Comparison of ENCODE assay signal across 8 cellular contexts in genomic region chr16:67480833-67481560, GRCh38. TPM values are rescaled to one million over a fixed set of nuclear protein-coding genes. Genes with fewer than 3 reads are reported as not detected.
DNase-seq lines count a peak whose midpoint lies in the region; ATAC-seq, FAIRE-seq and TF ChIP-seq lines count a peak whose summit lies in the region.

Gene ATP6V0D1 (minus strand): TSS chr16:67481157. CDS start chr16:67481086, 71 bp downstream.

- H3K27ac ChIP-seq in OCI-LY3 (ENCODE audit: low read length) (peak within 1 kb of the TSS; percentile 82), endothelial cell of umbilical vein (ENCODE audit: insufficient read depth, low read depth, low read length) (peak within 1 kb of the TSS; percentile 73)

- peak; percentile 97 for FAIRE-seq in endothelial cell of umbilical vein (lab: Jason Lieb, UNC)

- dilution Hi-C loops in endothelial cell of umbilical vein (cut with MboI; ENCODE audit: extremely low pct_ligation_motif_present, low sequenced_read_pairs), result no loop called here

- intact Hi-C loops in endothelial cell of umbilical vein (cut with micrococcal nuclease), result loop anchor here (1.0 kb wide), 2 partner anchors 13 to 33 kb away; no protein-coding TSS in a partner anchor

- CTCF ChIA-PET in endothelial cell of umbilical vein (lab: Charles Lee), result interaction anchor here (0.6 to 6.1 kb wide), 18 partner anchors 10 to 325 kb away, joined by 3 to 133 read pairs (median 5); partner anchors contain the start of genes RANBP10, RIPOR1 and TSNAXIP1

- DNase-seq in DMS 273 treated with DMSO at 0.1 percent for 48 hours (lab: John Stamatoyannopoulos, UW), result peak; percentile 90
- peak; percentile 95 for DNase-seq in HuH-7.5 (ENCODE audit: low spot score)
- peak; percentile 98 for DNase-seq in activated T-cell treated with anti-CD3 and anti-CD28 coated beads for 1 hour (ENCODE audit: low read depth)
- DNase-seq in endothelial cell of umbilical vein (ENCODE audit: low read depth, low spot score), result peak; percentile 99
- peak; percentile 97 for DNase-seq in middle frontal gyrus (ENCODE audit: extremely low spot score, low spot score)
- DNase-seq in stimulated activated CD8-positive, alpha-beta memory T cell treated with anti-CD3 and anti-CD28 coated beads, Interleukin-2, amount 100 ng/mL, for 48 hours (ENCODE audit: low read depth in 2 of 2), result peak; percentile 98 to 99

- POLR2A ChIA-PET in endothelial cell of umbilical vein (lab: Charles Lee), result interaction anchor here (0.7 kb wide), 1 partner anchor 53 kb away, joined by 3 read pairs; no protein-coding TSS in a partner anchor

- no peaks in the 10 kb centered on the region for H3K27me3 ChIP-seq in OCI-LY3 (ENCODE audit: low read depth, low read length)
- H3K27me3 ChIP-seq in endothelial cell of umbilical vein (ENCODE audit: control insufficient read depth in 2 of 2, insufficient read depth in 2 of 2, low read length in 2 of 2), result no peaks in the 10 kb centered on the region

- TF ChIP-seq CTCF in OCI-LY3 (IDR thresholded peaks at IDR 0.05; ENCODE audit: low read depth, low read length) (peak; percentile 71), endothelial cell of umbilical vein (IDR thresholded peaks at IDR 0.05; ENCODE audit: extremely low read depth in 1 of 2, insufficient read depth in 1 of 2, low read depth in 1 of 2, low read length in 2 of 2) (peak; percentile 96)

- H3K4me2 ChIP-seq in OCI-LY3 (ENCODE audit: low read length), result peak within 1 kb of the TSS; percentile 100
- H3K4me2 ChIP-seq in endothelial cell of umbilical vein (ENCODE audit: insufficient read depth, low read length), result peak within 1 kb of the TSS; percentile 90

- peak within 1 kb of the TSS; percentile 99 for H3K4me3 ChIP-seq in OCI-LY3 (ENCODE audit: low read length)
- peak within 1 kb of the TSS; percentile 69 to 80 (median 77) for H3K4me3 ChIP-seq in endothelial cell of umbilical vein (replicated peaks in 1 of 3; ENCODE audit: insufficient read depth in 1 of 3, low read depth in 1 of 3, low read length in 3 of 3)

- H3K9ac ChIP-seq in OCI-LY3 (ENCODE audit: low read length) (peak within 1 kb of the TSS; percentile 92), endothelial cell of umbilical vein (replicated peaks; ENCODE audit: extremely low read depth, insufficient read depth, low read length) (peak within 1 kb of the TSS; percentile 87)

- H3K36me3 ChIP-seq in OCI-LY3 (replicated peaks; ENCODE audit: low read depth, low read length), result peaks cover 13% of the 10 kb centered on the region
- no peaks in the 10 kb centered on the region for H3K36me3 ChIP-seq in endothelial cell of umbilical vein (ENCODE audit: control insufficient read depth in 2 of 2, extremely low read depth in 1 of 2, insufficient read depth in 2 of 2, low read length in 2 of 2)

- H4K20me1 ChIP-seq in OCI-LY3 (ENCODE audit: insufficient read depth, low read length) (peaks cover 6% of the 10 kb centered on the region; the same call in 1 of the 2 replicates), endothelial cell of umbilical vein (replicated peaks; ENCODE audit: control insufficient read depth, extremely low read depth, insufficient read depth, low read length) (peaks cover 2% of the 10 kb centered on the region)

- no TSS peak for BruUV-seq in endothelial cell of umbilical vein (replicated peaks; lab: Mats Ljungman, UMichigan)

- peaks cover 55% of the 10 kb centered on the region for H3K79me2 ChIP-seq in OCI-LY3 (ENCODE audit: low read length)
- H3K79me2 ChIP-seq in endothelial cell of umbilical vein (ENCODE audit: control insufficient read depth, insufficient read depth, low read length), result peaks cover 24% of the 10 kb centered on the region

- no peaks in the 10 kb centered on the region for H3K9me1 ChIP-seq in endothelial cell of umbilical vein (replicated peaks; ENCODE audit: control insufficient read depth, extremely low read depth, insufficient read depth, low read length)

- H2AFZ ChIP-seq in OCI-LY3 (ENCODE audit: low read depth, low read length), result peak within 1 kb of the TSS; percentile 73
- peak within 1 kb of the TSS; percentile 83 for H2AFZ ChIP-seq in endothelial cell of umbilical vein (ENCODE audit: low read depth, low read length)

- H3K9me3 ChIP-seq in OCI-LY3 (ENCODE audit: insufficient read depth, low read length) (no peaks in the 10 kb centered on the region), endothelial cell of umbilical vein (replicated peaks; ENCODE audit: control insufficient read depth, insufficient read depth, low read length) (no peaks in the 10 kb centered on the region)

- peak; percentile 84 for ATAC-seq in GM21526 (IDR thresholded peaks at IDR 0.05; ENCODE audit: low FRiP score, unreplicated experiment)

- H3K4me1 ChIP-seq in OCI-LY3 (ENCODE audit: low read length) (peaks cover 14% of the 10 kb centered on the region), endothelial cell of umbilical vein (ENCODE audit: control insufficient read depth, extremely low read depth, insufficient read depth, low read length) (peaks cover 22% of the 10 kb centered on the region)

- peak; percentile 74 for TF ChIP-seq POLR2A in endothelial cell of umbilical vein (IDR thresholded peaks at IDR 0.05; ENCODE audit: low read depth, low read length)

TF ChIP-seq in endothelial cell of umbilical vein, 7 proteins besides CTCF, POLR2A, EP300 and RAD21:
- TF ChIP-seq FOS (IDR thresholded peaks at IDR 0.05; ENCODE audit: borderline replicate concordance, insufficient read depth, low read length) (no peak), POLR2AphosphoS5 (IDR thresholded peaks at IDR 0.05; ENCODE audit: insufficient read depth, low read depth, low read length) (peak; percentile 86)
- TF ChIP-seq, protein P1, sequence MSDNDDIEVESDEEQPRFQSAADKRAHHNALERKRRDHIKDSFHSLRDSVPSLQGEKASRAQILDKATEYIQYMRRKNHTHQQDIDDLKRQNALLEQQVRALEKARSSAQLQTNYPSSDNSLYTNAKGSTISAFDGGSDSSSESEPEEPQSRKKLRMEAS (IDR thresholded peaks at IDR 0.05; ENCODE audit: insufficient read depth, insufficient read length), result peak; percentile 100

RNA-seq across cellular contexts. Expression of gene ATP6V0D1, which starts in this region (rescaled TPM):
- 77.1 and 82.8 TPM in 2 replicates for total RNA-seq in endothelial cell of umbilical vein
- polyA plus RNA-seq in endothelial cell of umbilical vein, result 232 and 254 TPM in 2 replicates
- polyA plus RNA-seq in endothelial cell of umbilical vein (2011; cell fraction: cytosol; rRNA removed), result 157 and 178 TPM in 2 replicates
- polyA plus RNA-seq in endothelial cell of umbilical vein (2011; cell fraction: nucleus; rRNA removed), result 77.5 and 83.5 TPM in 2 replicates
- 133 and 143 TPM in 2 replicates for polyA plus RNA-seq in endothelial cell of umbilical vein (2012)
- 213 and 277 TPM in 2 replicates for polyA minus RNA-seq in endothelial cell of umbilical vein
- polyA minus RNA-seq in endothelial cell of umbilical vein (2011; cell fraction: cytosol; rRNA and poly(A)+ RNA removed), result 89.4 TPM
- polyA minus RNA-seq in endothelial cell of umbilical vein (2011; cell fraction: nucleus; rRNA and poly(A)+ RNA removed), result 35.4 and 43.4 TPM in 2 replicates

Comparison
In these comparisons a context has a peak if more than half of its experiments do, and no peak if none do; other contexts are left out.
1. Peak in every context shown above with its lines: DNase-seq, ATAC-seq, H3K4me3 ChIP-seq and H3K27ac ChIP-seq.